Comparison of ENCODE assay signal across 15 cellular contexts in genomic region chr10:132611986-132612385, GRCh38.
A peak's percentile ranks its signal among the peaks of the same experiment; 100 is the strongest.
DNase-seq lines count a peak whose midpoint lies in the region; ATAC-seq and TF ChIP-seq lines count a peak whose summit lies in the region.
"Had no signal": no experiment of that assay in that cellular context is flagged by ENCODE, and none has a peak within 500 bp of the region (broad histone marks: within the 10 kb centered on the region; RNA-seq: fewer than 3 reads in every experiment).

No MANE protein-coding gene starts in this region.

- TF ChIP-seq POLR2A in NB4 (IDR thresholded peaks at IDR 0.05; ENCODE audit: extremely low read depth, insufficient read length) (no peak), sigmoid colon (IDR thresholded peaks at IDR 0.05) (no peak)

- H3K4me1 ChIP-seq in right cardiac atrium (ENCODE audit: control insufficient read depth, insufficient read depth, low read length) (peaks cover under 1% of the 10 kb centered on the region), sigmoid colon (peaks cover 0 to 59% (median 49%) of the 10 kb centered on the region in 4 donors), psoas muscle (peaks cover 12% of the 10 kb centered on the region), mesendoderm (ENCODE audit: control insufficient read depth, low read depth, low read length) (no peaks in the 10 kb centered on the region)
- H3K4me1 ChIP-seq: pancreas had no signal

- H2BK5ac ChIP-seq in mesendoderm (ENCODE audit: low read length) = no peak overlapping the region

- H3K18ac ChIP-seq in mesendoderm (ENCODE audit: low read length) = no peak overlapping the region

- H2AK5ac ChIP-seq in mesendoderm (ENCODE audit: low read length) = no peak overlapping the region

- peaks cover 0 to 4% (median 0%) of the 10 kb centered on the region in 4 donors for H3K36me3 ChIP-seq in sigmoid colon
- H3K36me3 ChIP-seq in psoas muscle (ENCODE audit: insufficient read depth in 1 of 2, low read depth in 1 of 2) = no peaks in the 10 kb centered on the region
- no peaks in the 10 kb centered on the region for H3K36me3 ChIP-seq in mesendoderm (ENCODE audit: control insufficient read depth, insufficient read depth, low read length)
- H3K36me3 ChIP-seq: pancreas had no signal

- intact Hi-C loops in cardiac septum (cut with DNase I) (no loop called here), right cardiac atrium (cut with DNase I) (no loop called here), sigmoid colon (cut with DNase I) (no loop called here), psoas muscle (cut with DNase I) (no loop called here)

- DNase-seq in cardiac septum (ENCODE audit: low spot score) (peak; percentile 15), right cardiac atrium (no peak), NB4 (ENCODE audit: low read depth) (peak; percentile 44), sigmoid colon (no peak), psoas muscle (no peak), GDM1 (lab: John Stamatoyannopoulos, UW) (no peak), mesendoderm (no peak)
- DNase-seq: activated CD4-positive, alpha-beta T cell treated with anti-CD3 and anti-CD28 coated beads for 1 hour; GF-D8; NCI-H2081 treated with DMSO at 0.1 percent for 48 hours; NCI-H526; pancreas; SHP77 treated with DMSO at 0.1 percent for 48 hours; T-helper 9 cell had no signal

- 54% methylated on average over 3 of the region's 3 CpGs for WGBS in right cardiac atrium
- 52 to 61% methylated on average over 3 of the region's 3 CpGs for WGBS in sigmoid colon, 2 donors
- WGBS in psoas muscle, 3 donors = 71 to 89% (median 72%) methylated on average over 3 of the region's 3 CpGs
- no CpG with 5 or more reads among the region's 3 CpGs for WGBS in mesendoderm (ENCODE audit: extremely low coverage, insufficient coverage, low lambda C conversion rate)

- H3K4me2 ChIP-seq in mesendoderm (ENCODE audit: low read length) = no peak overlapping the region

- TF ChIP-seq CTCF in NB4 (IDR thresholded peaks at IDR 0.05; ENCODE audit: low read depth, low read length) (no peak), sigmoid colon (IDR thresholded peaks at IDR 0.05) (no peak), psoas muscle (IDR thresholded peaks at IDR 0.05) (no peak)

- H3K4ac ChIP-seq in mesendoderm (ENCODE audit: low read depth, low read length) = no peak overlapping the region

- no peak overlapping the region for H3K4me3 ChIP-seq in right cardiac atrium (ENCODE audit: low read length)
- H3K4me3 ChIP-seq in NB4 (ENCODE audit: low read depth, low read length) = no peak overlapping the region
- no peak overlapping the region for H3K4me3 ChIP-seq in sigmoid colon
- H3K4me3 ChIP-seq in psoas muscle = no peak overlapping the region
- no peak overlapping the region for H3K4me3 ChIP-seq in mesendoderm (ENCODE audit: low read length)
- H3K4me3 ChIP-seq: pancreas had no signal

- H3K27me3 ChIP-seq in right cardiac atrium (ENCODE audit: control insufficient read depth, insufficient read depth) (no peaks in the 10 kb centered on the region), sigmoid colon (no peaks in the 10 kb centered on the region), psoas muscle (ENCODE audit: insufficient read depth in 3 of 3, low read length in 2 of 3) (no peaks in the 10 kb centered on the region), mesendoderm (ENCODE audit: insufficient read depth, low read length, poor library complexity) (no peaks in the 10 kb centered on the region)
- H3K27me3 ChIP-seq: pancreas had no signal

- TF ChIP-seq EP300 in sigmoid colon (IDR thresholded peaks at IDR 0.05) = no peak

- no peaks in the 10 kb centered on the region for H3K79me2 ChIP-seq in mesendoderm (ENCODE audit: control insufficient read depth, insufficient read depth, low read length)

- H3K79me1 ChIP-seq in mesendoderm (ENCODE audit: low read length) = no peaks in the 10 kb centered on the region

- H3K9me3 ChIP-seq in right cardiac atrium (ENCODE audit: control insufficient read depth, low read length) (no peaks in the 10 kb centered on the region), sigmoid colon (no peaks in the 10 kb centered on the region), psoas muscle (no peaks in the 10 kb centered on the region)
- H3K9me3 ChIP-seq: pancreas had no signal

- H4K8ac ChIP-seq in mesendoderm (ENCODE audit: low read depth, low read length) = no peak overlapping the region

- no peak overlapping the region for H3K27ac ChIP-seq in right cardiac atrium (ENCODE audit: low read length)
- peak overlapping the region in 3 of 4 donors; percentile 31 to 37 (median 35) for H3K27ac ChIP-seq in sigmoid colon
- H3K27ac ChIP-seq in psoas muscle = no peak overlapping the region
- no peak overlapping the region for H3K27ac ChIP-seq in mesendoderm (ENCODE audit: low read depth, low read length)
- H3K27ac ChIP-seq: pancreas had no signal

- no peak overlapping the region for H2BK120ac ChIP-seq in mesendoderm (ENCODE audit: low read depth, low read length)

- H3K56ac ChIP-seq in mesendoderm (ENCODE audit: low read length) = no peak overlapping the region

- ATAC-seq in right cardiac atrium (no peak), esophagus mucosa (peak; percentile 18), psoas muscle (no peak)

- H2BK15ac ChIP-seq in mesendoderm (replicated peaks; ENCODE audit: low read depth) = no peak overlapping the region

- H3K9ac ChIP-seq in mesendoderm (ENCODE audit: low read length) = no peak overlapping the region

- no peak overlapping the region for H3K23ac ChIP-seq in mesendoderm (ENCODE audit: low read length)

- H4K5ac ChIP-seq in mesendoderm (ENCODE audit: low read length) = no peak overlapping the region

Comparison
In these comparisons a context has a peak if more than half of its experiments do, and no peak if none do; other contexts are left out.
1. DNase-seq: peak in cardiac septum (single experiment) and NB4 (single experiment); none in right cardiac atrium (0 of 3), sigmoid colon (single experiment), psoas muscle (0 of 2), GDM1 (single experiment) and mesendoderm (single experiment).
2. H3K27ac ChIP-seq: peak in sigmoid colon (3 of 4); none in right cardiac atrium (single experiment), psoas muscle (single experiment) and mesendoderm (single experiment).